ENCODE assay signal across 16 cellular contexts in the genomic region with DNA sequence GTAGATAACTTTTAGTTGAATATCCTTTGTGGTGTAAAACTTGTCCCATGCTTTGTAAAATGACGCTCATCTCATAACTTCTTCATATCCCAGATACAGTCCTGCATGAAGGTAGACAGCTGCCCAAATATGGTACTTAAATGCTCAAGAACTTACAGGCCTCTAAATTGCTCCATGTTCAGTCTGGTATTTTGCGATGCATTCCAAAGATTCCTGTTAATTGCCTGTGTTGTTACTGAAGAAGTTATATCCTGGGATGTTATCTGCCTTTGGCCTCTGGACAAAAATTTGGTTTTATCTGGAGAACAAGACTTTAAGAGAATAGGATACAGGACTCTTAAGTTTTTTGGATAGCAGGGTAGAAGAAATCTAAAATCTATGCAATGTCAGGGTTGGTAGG. TPM values are rescaled to one million over a fixed set of nuclear protein-coding genes. Genes with fewer than 3 reads are reported as not detected.
A peak's percentile ranks its signal among the peaks of the same experiment; 100 is the strongest.
DNase-seq lines count a peak whose midpoint lies in the region; ATAC-seq and TF ChIP-seq lines count a peak whose summit lies in the region.
"Had no signal": no experiment of that assay in that cellular context is flagged by ENCODE, and none has a peak within 500 bp of the region (broad histone marks: within the 10 kb centered on the region; RNA-seq: fewer than 3 reads in every experiment).

No MANE protein-coding gene starts in this region.

- no peaks in the 10 kb centered on the region for H3K4me1 ChIP-seq in fibroblast of lung (ENCODE audit: control insufficient read depth, extremely low read depth, insufficient read depth, low read length)
- H3K4me1 ChIP-seq in right lobe of liver = no peaks in the 10 kb centered on the region

- no peaks in the 10 kb centered on the region for H3K27me3 ChIP-seq in fibroblast of lung (ENCODE audit: control insufficient read depth, insufficient read depth, low read length)
- H3K27me3 ChIP-seq in right lobe of liver = no peaks in the 10 kb centered on the region
- H3K27me3 ChIP-seq: right atrium auricular region had no signal

- H3K9me3 ChIP-seq in fibroblast of lung (ENCODE audit: control insufficient read depth, insufficient read depth, low read depth, low read length) (no peaks in the 10 kb centered on the region), right lobe of liver (no peaks in the 10 kb centered on the region)
- H3K9me3 ChIP-seq: right atrium auricular region had no signal

- H3K4me2 ChIP-seq in fibroblast of lung (ENCODE audit: extremely low read depth, insufficient read depth, low read length) = no peak overlapping the region
- H3K4me2 ChIP-seq: KMS-11 had no signal

- no peak overlapping the region for H3K27ac ChIP-seq in fibroblast of lung (ENCODE audit: insufficient read depth, low read length)
- no peak overlapping the region for H3K27ac ChIP-seq in right lobe of liver
- H3K27ac ChIP-seq: KMS-11, right atrium auricular region had no signal

- H3K36me3 ChIP-seq in fibroblast of lung (ENCODE audit: control insufficient read depth, insufficient read depth, low read length) = no peaks in the 10 kb centered on the region
- H3K36me3 ChIP-seq in right lobe of liver = no peaks in the 10 kb centered on the region
- H3K36me3 ChIP-seq: right atrium auricular region had no signal

- no peak overlapping the region for H3K4me3 ChIP-seq in fibroblast of lung (replicated peaks in 1 of 4; ENCODE audit: control extremely low read depth in 1 of 4, insufficient read depth in 1 of 4, low read depth in 3 of 4, low read length in 4 of 4)
- H3K4me3 ChIP-seq in right lobe of liver = no peak overlapping the region
- H3K4me3 ChIP-seq: right atrium auricular region had no signal

- no peak overlapping the region for H2AFZ ChIP-seq in fibroblast of lung (ENCODE audit: low read length)

- H3K79me2 ChIP-seq in fibroblast of lung (ENCODE audit: control insufficient read depth, insufficient read depth, low read length) = peaks cover 8% of the 10 kb centered on the region

- no peak for ATAC-seq in right lobe of liver
- ATAC-seq: stimulated activated naive CD8-positive, alpha-beta T cell treated with anti-CD3 and anti-CD28 coated beads, Interleukin-15, Interleukin-2, amounts not matched to agents 100 U/mL and 50 U/mL, for 24 hours had no signal

- no peak overlapping the region for H3K9ac ChIP-seq in fibroblast of lung (ENCODE audit: insufficient read depth, low read length)
- H3K9ac ChIP-seq: KMS-11 had no signal

- 65% methylated on average over 2 of the region's 2 CpGs for WGBS in right lobe of liver (ENCODE audit: insufficient coverage, low coverage, low lambda C conversion rate, missing lambda C conversion rate)

- no peak for TF ChIP-seq POLR2A in right lobe of liver (IDR thresholded peaks at IDR 0.05)

- intact Hi-C loops in right lobe of liver (cut with DNase I) = no loop called here

- DNase-seq in EH (ENCODE audit: low read depth) (peak; percentile 98), RPMI7951 (ENCODE audit: low read depth) (peak; percentile 54), fibroblast of lung (ENCODE audit: low read depth in 2 of 2) (peak; percentile 49 to 94), non-pigmented ciliary epithelial cell (ENCODE audit: low read depth) (peak; percentile 44), NCI-H1694 treated with DMSO at 0.1 percent for 48 hours (lab: John Stamatoyannopoulos, UW) (no peak), right lobe of liver (no peak), DMS153 treated with DMSO at 0.1 percent for 48 hours (lab: John Stamatoyannopoulos, UW; ENCODE audit: unreplicated experiment) (no peak)
- DNase-seq in activated naive CD4-positive, alpha-beta T cell treated with Interleukin-2 at 50 U/mL for 16 hours = no peak
- DNase-seq: activated T-cell treated with anti-CD3 and anti-CD28 coated beads, Interleukin-2, amount 50 U/mL, for 1 hour; amniotic stem cell; CD8-positive, alpha-beta memory T cell; NCI-H2081 treated with DMSO at 0.1 percent for 48 hours; stimulated activated CD4-positive, alpha-beta T cell treated with anti-CD3 and anti-CD28 coated beads, Interleukin-4, amount 100 ng/mL, for 24 hours; stimulated activated naive CD8-positive, alpha-beta T cell treated with anti-CD3 and anti-CD28 coated beads, Interleukin-15, Interleukin-2, amounts not matched to agents 100 U/mL and 50 U/mL, for 24 hours had no signal

- no peaks in the 10 kb centered on the region for H4K20me1 ChIP-seq in fibroblast of lung (ENCODE audit: control insufficient read depth, extremely low read depth, insufficient read depth, low read length)

- no peak for TF ChIP-seq CTCF in fibroblast of lung (conservative IDR thresholded peaks at IDR 0.05 in 1 of 2, IDR thresholded peaks at IDR 0.05 in 1 of 2; ENCODE audit: low read depth in 1 of 2, low read length in 2 of 2)
- no peak for TF ChIP-seq CTCF in right lobe of liver (IDR thresholded peaks at IDR 0.05)

RNA-seq across cellular contexts. Expression of a gene that starts 60.0 kb away (rescaled TPM):
- 9.5 and 12.0 TPM in 2 replicates for total RNA-seq in RPMI7951 (2014; rRNA removed; shearing (Covaris generic))
- total RNA-seq in fibroblast of lung (27.2 and 72.5 TPM in 2 replicates), right lobe of liver (10 to 100 TPM; 25.7 to 30.8 (median 28.6) TPM)
- polyA plus RNA-seq in fibroblast of lung = 20.3 and 35.0 TPM in 2 replicates
- 22.5 and 30.5 TPM in 2 replicates for polyA plus RNA-seq in fibroblast of lung (2012)
- polyA minus RNA-seq in fibroblast of lung (ENCODE audit: low replicate concordance) = 31.5 and 56.7 TPM in 2 replicates

Comparison
In these comparisons a context has a peak if more than half of its experiments do, and no peak if none do; other contexts are left out.
1. DNase-seq: peak in EH (single experiment), RPMI7951 (single experiment), fibroblast of lung (2 of 2) and non-pigmented ciliary epithelial cell (single experiment); none in activated naive CD4-positive, alpha-beta T cell treated with Interleukin-2 at 50 U/mL for 16 hours (single experiment), NCI-H1694 treated with DMSO at 0.1 percent for 48 hours (single experiment), right lobe of liver (0 of 3) and DMS153 treated with DMSO at 0.1 percent for 48 hours (single experiment).